8 cellular contexts compared by ENCODE assay signal in the genomic region with DNA sequence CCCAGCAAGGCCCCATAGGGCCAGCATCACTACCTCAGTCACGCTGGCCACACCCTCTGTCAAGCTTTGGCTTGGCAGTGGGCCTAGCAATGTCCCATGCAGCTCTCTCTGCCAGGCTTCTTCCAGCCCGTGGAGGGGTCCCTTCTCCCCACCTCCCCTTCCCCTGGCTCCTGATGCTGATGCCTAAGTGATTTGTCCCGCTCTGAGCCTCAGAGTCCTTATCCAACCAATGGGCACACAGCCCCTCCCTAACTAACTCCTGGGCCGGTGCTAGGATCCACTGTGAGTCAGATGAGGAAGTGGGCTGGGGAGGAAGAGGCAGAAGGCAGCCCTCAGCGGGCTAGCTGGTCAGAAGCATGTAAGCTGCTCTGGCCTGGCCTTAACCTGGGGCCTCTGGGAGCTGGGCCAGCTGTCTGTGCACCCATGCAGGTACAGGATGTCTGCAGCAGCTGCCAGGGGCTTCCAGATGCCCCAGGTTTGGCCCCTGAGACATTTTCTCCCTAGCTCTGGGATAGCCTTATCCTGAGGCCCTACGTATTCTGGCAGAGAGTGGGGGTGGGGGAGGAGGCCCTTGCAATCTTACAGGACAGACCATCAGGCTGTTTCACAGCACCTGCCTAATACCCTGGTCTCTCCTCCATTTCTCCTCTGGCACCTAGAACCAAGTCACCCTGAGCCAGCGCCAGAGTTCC. TPM values are rescaled to one million over a fixed set of nuclear protein-coding genes. Genes with fewer than 3 reads are reported as not detected.
DNase-seq lines count a peak whose midpoint lies in the region; ATAC-seq, FAIRE-seq and TF ChIP-seq lines count a peak whose summit lies in the region.

No MANE protein-coding gene starts in this region.

- H3K9me3 ChIP-seq in Peyer's patch (no peaks in the 10 kb centered on the region), lung (ENCODE audit: control insufficient read depth in 2 of 2, insufficient read depth in 1 of 2, low read length in 1 of 2) (no peaks in the 10 kb centered on the region), tibial artery (no peaks in the 10 kb centered on the region)

- ATAC-seq in HG03045 (IDR thresholded peaks at IDR 0.05; ENCODE audit: unreplicated experiment) (peak; percentile 43), lung (ENCODE audit: insufficient read depth, low FRiP score) (peak; percentile 80), HG02763 (IDR thresholded peaks at IDR 0.05; ENCODE audit: unreplicated experiment) (no peak)

- H3K36me3 ChIP-seq in Peyer's patch (peaks cover 0 to 9% (median 0%) of the 10 kb centered on the region in 3 donors), lung (ENCODE audit: control insufficient read depth in 2 of 2, insufficient read depth in 2 of 2, low read length in 2 of 2) (peaks cover 2 to 4% of the 10 kb centered on the region in 2 donors), tibial artery (peaks cover 0 to 10% (median 3%) of the 10 kb centered on the region in 3 donors)

- TF ChIP-seq CTCF in Peyer's patch (IDR thresholded peaks at IDR 0.05) (no peak), lung (IDR thresholded peaks at IDR 0.05; ENCODE audit: control extremely low read depth, extremely low read depth) (no peak), tibial artery (IDR thresholded peaks at IDR 0.05) (no peak)

- FAIRE-seq in GM12891 (lab: Jason Lieb, UNC) = peak; percentile 81

- 30 to 32% methylated on average over 7 of the region's 7 CpGs for WGBS in lung, 2 donors

- TF ChIP-seq POLR2A in GM12891 (IDR thresholded peaks at IDR 0.05; ENCODE audit: low read depth, low read length) (no peak), Peyer's patch (IDR thresholded peaks at IDR 0.05) (peak; percentile 60 to 82)

- peaks cover 5 to 43% (median 15%) of the 10 kb centered on the region in 4 donors for H3K4me1 ChIP-seq in Peyer's patch
- H3K4me1 ChIP-seq in lung (ENCODE audit: control insufficient read depth in 2 of 2, insufficient read depth in 2 of 2, low read length in 2 of 2) = peaks cover 3 to 23% of the 10 kb centered on the region in 2 donors
- H3K4me1 ChIP-seq in tibial artery = peaks cover 0 to 83% (median 62%) of the 10 kb centered on the region in 4 donors

- DNase-seq in A172 (ENCODE audit: low spot score) (peak; percentile 88), GM12891 (ENCODE audit: insufficient read length, low spot score) (peak; percentile 30), Peyer's patch (peak; percentile 61 to 86 (median 62)), dermis microvascular lymphatic vessel endothelial cell (ENCODE audit: low read depth in 2 of 2) (peak; percentile 32 to 85), lung (ENCODE audit: low spot score) (peak; percentile 79), tibial artery (peak; percentile 83 to 90)

- H3K4me3 ChIP-seq in Peyer's patch = peak overlapping the region; percentile 64 to 84 (median 76)
- H3K4me3 ChIP-seq in lung = peak overlapping the region; percentile 75
- peak overlapping the region; percentile 89 to 95 for H3K4me3 ChIP-seq in tibial artery

- H3K27ac ChIP-seq in Peyer's patch = peak overlapping the region; percentile 42 to 90 (median 80)
- peak overlapping the region; percentile 75 to 97 for H3K27ac ChIP-seq in lung (ENCODE audit: low read depth in 1 of 2, low read length in 1 of 2)
- H3K27ac ChIP-seq in tibial artery = peak overlapping the region; percentile 95 to 99

- intact Hi-C loops in tibial artery (cut with DNase I; ENCODE audit: low total_unique reads) = loop anchor here (5.0 kb wide), 1 partner anchor 45 kb away; no protein-coding TSS in a partner anchor

- no peaks in the 10 kb centered on the region for H3K27me3 ChIP-seq in Peyer's patch
- no peaks in the 10 kb centered on the region for H3K27me3 ChIP-seq in lung (ENCODE audit: control insufficient read depth, insufficient read depth)
- no peaks in the 10 kb centered on the region for H3K27me3 ChIP-seq in tibial artery

TF ChIP-seq in GM12891, 5 proteins besides CTCF, POLR2A, EP300 and RAD21:
- TF ChIP-seq SPI1 (IDR thresholded peaks at IDR 0.05; ENCODE audit: low read depth, low read length) = peak; percentile 79
- TF ChIP-seq POU2F2 (IDR thresholded peaks at IDR 0.05; ENCODE audit: low read depth, low read length) = no peak
- no peak for TF ChIP-seq POLR2AphosphoS5 (IDR thresholded peaks at IDR 0.05; ENCODE audit: low read depth, low read length)
- TF ChIP-seq TAF1 (IDR thresholded peaks at IDR 0.05; ENCODE audit: low read depth, low read length) = no peak
- TF ChIP-seq PAX5 (IDR thresholded peaks at IDR 0.05; ENCODE audit: insufficient read depth, low read length, severe bottlenecking) = no peak

RNA-seq across cellular contexts. Expression of a gene that starts 0.7 kb away (rescaled TPM):
- total RNA-seq in A172 (2014; rRNA removed; shearing (Covaris generic)) = 16.7 and 17.9 TPM in 2 replicates
- polyA plus RNA-seq in GM12891 (2012; ENCODE audit: low read depth, missing spikeins) = 0.22 TPM
- total RNA-seq in Peyer's patch (10 to 100 TPM in 3 of 4 donors, 1 to 10 TPM in 1; 5.3 to 30.5 (median 14.7) TPM), dermis microvascular lymphatic vessel endothelial cell (12.2 and 20.0 TPM in 2 replicates), lung (10 to 100 TPM in 1 of 2 donors, 1 to 10 TPM in 1; 8.6 to 34.1 TPM)
- polyA plus RNA-seq in lung = 10 to 100 TPM; 12.0 to 19.6 TPM

RNA-seq across cellular contexts. Expression of a gene that starts 32.6 kb away (rescaled TPM):
- not detected in 2 replicates for total RNA-seq in A172 (2014; rRNA removed; shearing (Covaris generic))
- polyA plus RNA-seq in GM12891 (2012; ENCODE audit: low read depth, missing spikeins) = not detected
- total RNA-seq in Peyer's patch (not detected), dermis microvascular lymphatic vessel endothelial cell (not detected in 2 replicates), lung (not detected)
- polyA plus RNA-seq in lung = under 1 TPM in 1 of 2 donors, not detected in 1; 0.05 TPM

RNA-seq across cellular contexts. Expression of a gene that starts 49.8 kb away (rescaled TPM):
- total RNA-seq in A172 (2014; rRNA removed; shearing (Covaris generic)) = not detected in 2 replicates
- not detected for polyA plus RNA-seq in GM12891 (2012; ENCODE audit: low read depth, missing spikeins)
- total RNA-seq in Peyer's patch (1 to 10 TPM in 1 of 4 donors, not detected in 3; 3.4 TPM), dermis microvascular lymphatic vessel endothelial cell (not detected in 2 replicates), lung (1 to 10 TPM in 1 of 2 donors, under 1 TPM in 1; 0.65 to 2.7 TPM)
- polyA plus RNA-seq in lung = under 1 TPM; 0.39 to 0.60 TPM

RNA-seq across cellular contexts. Expression of a gene that starts 52.3 kb away (rescaled TPM):
- 22.9 and 23.8 TPM in 2 replicates for total RNA-seq in A172 (2014; rRNA removed; shearing (Covaris generic))
- 27.9 TPM for polyA plus RNA-seq in GM12891 (2012; ENCODE audit: low read depth, missing spikeins)
- total RNA-seq in Peyer's patch (100 to 1,000 TPM; 118 to 386 (median 187) TPM), dermis microvascular lymphatic vessel endothelial cell (36.3 and 42.7 TPM in 2 replicates), lung (100 to 1,000 TPM in 1 of 2 donors, 10 to 100 TPM in 1; 67.7 to 291 TPM)
- 10 to 100 TPM; 15.3 to 38.1 TPM for polyA plus RNA-seq in lung

Comparison
In these comparisons a context has a peak if more than half of its experiments do, and no peak if none do; other contexts are left out.
1. DNase-seq: peak in every context shown above with its lines; median percentile 88 in A172; 86 in tibial artery; 79 in lung; 62 in Peyer's patch; 58 in dermis microvascular lymphatic vessel endothelial cell; 30 in GM12891.